In the genomic region with DNA sequence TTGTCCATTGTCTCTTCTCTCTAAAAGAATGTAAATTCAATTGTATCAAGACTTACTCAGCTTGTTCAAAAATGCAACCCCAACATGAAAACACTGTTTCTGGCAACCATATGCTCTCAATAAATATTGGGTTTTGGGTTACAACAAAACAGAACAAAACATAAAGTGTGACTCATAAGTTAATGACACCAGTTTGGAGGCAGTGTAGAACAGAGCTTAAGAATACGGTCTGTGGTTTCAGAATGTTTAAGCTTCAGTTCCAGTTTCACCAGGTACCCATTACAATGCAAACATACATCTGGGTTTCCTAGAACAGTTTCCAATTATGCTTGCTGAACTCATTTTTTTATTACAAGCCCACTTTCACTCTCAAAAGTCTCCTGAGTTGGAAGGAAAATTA, we compare ENCODE assay signal across 11 cellular contexts.
DNase-seq lines count a peak whose midpoint lies in the region; ATAC-seq, FAIRE-seq and TF ChIP-seq lines count a peak whose summit lies in the region.
"Had no signal": no experiment of that assay in that cellular context is flagged by ENCODE, and none has a peak within 500 bp of the region (broad histone marks: within the 10 kb centered on the region; RNA-seq: fewer than 3 reads in every experiment).

No MANE protein-coding gene starts in this region.

- peak; percentile 88 for FAIRE-seq in H54 (lab: Jason Lieb, UNC)

- H3K4me3 ChIP-seq in choroid plexus epithelial cell (ENCODE audit: low read depth, low read length) (no peak overlapping the region), lower lobe of right lung (no peak overlapping the region), esophagus squamous epithelium (no peak overlapping the region), lower leg skin (ENCODE audit: low read depth, poor library complexity, severe bottlenecking) (no peak overlapping the region)
- H3K4me3 ChIP-seq: gastroesophageal sphincter had no signal

- TF ChIP-seq POLR2A in GM18505 (IDR thresholded peaks at IDR 0.05; ENCODE audit: borderline replicate concordance, extremely low read depth, insufficient read depth, insufficient read length) (no peak), H54 (IDR thresholded peaks at IDR 0.05; ENCODE audit: low read depth, low read length) (no peak), esophagus squamous epithelium (IDR thresholded peaks at IDR 0.05) (no peak), lower leg skin (IDR thresholded peaks at IDR 0.05) (no peak)

- 30 to 43% methylated on average over 1 of the region's 1 CpG for whole genome bisulfite sequencing in esophagus squamous epithelium, 2 donors
- WGBS in lower leg skin, 2 donors = 24 to 50% methylated on average over 1 of the region's 1 CpG

- H3K9me3 ChIP-seq in lower lobe of right lung (no peaks in the 10 kb centered on the region), esophagus squamous epithelium (peaks cover 0 to 4% (median 0%) of the 10 kb centered on the region in 3 donors)
- H3K9me3 ChIP-seq: gastroesophageal sphincter had no signal

- H3K4me1 ChIP-seq in lower lobe of right lung (no peaks in the 10 kb centered on the region), esophagus squamous epithelium (no peaks in the 10 kb centered on the region)
- H3K4me1 ChIP-seq: gastroesophageal sphincter had no signal

- intact Hi-C loops in lower lobe of right lung (cut with DNase I) = no loop called here
- intact Hi-C loops in esophagus squamous epithelium (cut with DNase I) = no loop called here
- intact Hi-C loops in lower leg skin (cut with DNase I; ENCODE audit: low total_unique reads) = no loop called here

- H3K27me3 ChIP-seq in lower lobe of right lung (ENCODE audit: low read depth) (no peaks in the 10 kb centered on the region), esophagus squamous epithelium (no peaks in the 10 kb centered on the region)
- H3K27me3 ChIP-seq: gastroesophageal sphincter had no signal

- H3K27ac ChIP-seq in lower lobe of right lung (no peak overlapping the region), esophagus squamous epithelium (no peak overlapping the region)
- H3K27ac ChIP-seq: gastroesophageal sphincter had no signal

- TF ChIP-seq CTCF in choroid plexus epithelial cell (conservative IDR thresholded peaks at IDR 0.05; ENCODE audit: low read depth, low read length) (no peak), lower lobe of right lung (IDR thresholded peaks at IDR 0.05) (no peak), esophagus squamous epithelium (IDR thresholded peaks at IDR 0.05) (no peak), lower leg skin (IDR thresholded peaks at IDR 0.05) (no peak)

- H3K36me3 ChIP-seq in lower lobe of right lung (no peaks in the 10 kb centered on the region), esophagus squamous epithelium (no peaks in the 10 kb centered on the region)
- H3K36me3 ChIP-seq: gastroesophageal sphincter had no signal

- DNase-seq in H54 (ENCODE audit: insufficient read length, low spot score) (no peak), HPDE6-E6E7 (ENCODE audit: extremely low spot score) (peak; percentile 8), choroid plexus epithelial cell (ENCODE audit: low read depth) (peak; percentile 82), lower lobe of right lung (no peak), esophagus squamous epithelium (lab: John Stamatoyannopoulos, UW) (no peak), lower leg skin (ENCODE audit: low spot score in 2 of 2) (no peak), HUDEP-2 (lab: John Stamatoyannopoulos, UW; ENCODE audit: unreplicated experiment in 76 of 76) (no peak)
- DNase-seq: DMS79, occipital lobe had no signal

- peak; percentile 72 for ATAC-seq in GM18505 (IDR thresholded peaks at IDR 0.05; ENCODE audit: unreplicated experiment)
- ATAC-seq in lower lobe of right lung = no peak
- ATAC-seq: gastroesophageal sphincter had no signal

Comparison
In these comparisons a context has a peak if more than half of its experiments do, and no peak if none do; other contexts are left out.
1. DNase-seq: peak in HPDE6-E6E7 (single experiment) and choroid plexus epithelial cell (single experiment); none in H54 (single experiment), lower lobe of right lung (single experiment), esophagus squamous epithelium (single experiment), lower leg skin (0 of 2) and HUDEP-2 (0 of 76).